Comparison of ENCODE assay signal across 24 cellular contexts in the genomic region with DNA sequence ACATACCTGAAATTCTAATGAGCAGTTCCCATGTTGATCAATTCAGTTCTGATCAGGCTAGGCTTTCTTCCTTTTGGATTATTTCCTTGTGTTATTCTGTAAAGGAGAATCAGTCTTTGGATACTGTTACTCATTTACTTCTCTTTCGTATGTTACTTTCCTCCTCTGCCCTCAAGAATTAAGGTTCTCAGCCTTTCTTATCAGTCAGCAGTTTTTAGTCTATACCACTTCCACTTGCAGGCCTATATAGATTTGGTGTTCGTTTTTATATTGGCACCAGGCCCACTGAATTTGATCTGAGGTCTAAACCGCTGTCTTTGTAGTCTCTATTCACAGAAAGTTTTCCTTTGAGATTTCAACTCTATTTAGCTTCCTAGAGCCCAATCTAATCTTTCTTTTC.
DNase-seq lines count a peak whose midpoint lies in the region; ATAC-seq, FAIRE-seq and TF ChIP-seq lines count a peak whose summit lies in the region.
"Had no signal": no experiment of that assay in that cellular context is flagged by ENCODE, and none has a peak within 500 bp of the region (broad histone marks: within the 10 kb centered on the region; RNA-seq: fewer than 3 reads in every experiment).

No MANE protein-coding gene starts in this region.

- no peak for FAIRE-seq in astrocyte (lab: Jason Lieb, UNC)
- FAIRE-seq: H54 had no signal

- peaks cover 5% of the 10 kb centered on the region for H3K36me3 Mint-ChIP-seq in activated CD8-positive, alpha-beta T cell treated with anti-CD3 and anti-CD28 coated beads for 36 hours (ENCODE audit: low read depth)
- peaks cover 11% of the 10 kb centered on the region for H3K36me3 Mint-ChIP-seq in activated CD8-positive, alpha-beta T cell treated with anti-CD3 and anti-CD28 coated beads, Interleukin-2, amount 10 ng/mL, durations not matched to agents 7 days and 5 days (ENCODE audit: low read depth)
- H3K36me3 Mint-ChIP-seq in astrocyte (ENCODE audit: low read depth, unreplicated experiment), result peaks cover 4% of the 10 kb centered on the region
- no peaks in the 10 kb centered on the region for H3K36me3 Mint-ChIP-seq in natural killer cell treated with Interleukin-12 subunit alpha and Interleukin-12 subunit beta and Interleukin-15 and Interleukin-18, amount 100 ng/mL, for 72 hours
- H3K36me3 Mint-ChIP-seq in HFFc6 (ENCODE audit: low read depth), result peaks cover 17% of the 10 kb centered on the region; the same call in 1 of the 2 replicates

- H3K27ac ChIP-seq in astrocyte (ENCODE audit: low read depth, low read length), result no peak overlapping the region

- H3K4me3 Mint-ChIP-seq in activated CD8-positive, alpha-beta T cell treated with anti-CD3 and anti-CD28 coated beads for 36 hours, result no peak overlapping the region
- H3K4me3 Mint-ChIP-seq in activated CD8-positive, alpha-beta T cell treated with anti-CD3 and anti-CD28 coated beads, Interleukin-2, amount 10 ng/mL, durations not matched to agents 7 days and 5 days, result no peak overlapping the region
- H3K4me3 Mint-ChIP-seq in astrocyte (ENCODE audit: unreplicated experiment) (no peak overlapping the region), HFFc6 (no peak overlapping the region)
- no peak overlapping the region for H3K4me3 Mint-ChIP-seq in natural killer cell treated with Interleukin-12 subunit alpha and Interleukin-12 subunit beta and Interleukin-15 and Interleukin-18, amount 100 ng/mL, for 72 hours
- H3K4me3 Mint-ChIP-seq: type B pancreatic cell had no signal

- DNase-seq in activated CD8-positive, alpha-beta T cell treated with anti-CD3 and anti-CD28 coated beads for 36 hours, result no peak
- no peak for DNase-seq in activated CD8-positive, alpha-beta T cell treated with anti-CD3 and anti-CD28 coated beads, Interleukin-2, amount 10 ng/mL, durations not matched to agents 7 days and 5 days
- DNase-seq in Jurkat, Clone E6-1 (ENCODE audit: low read depth, low spot score), result peak; percentile 35
- DNase-seq in astrocyte (ENCODE audit: low read depth), result no peak
- DNase-seq in natural killer cell treated with Interleukin-12 subunit alpha and Interleukin-12 subunit beta and Interleukin-15 and Interleukin-18, amount 100 ng/mL, for 72 hours (ENCODE audit: low spot score), result no peak
- no peak for DNase-seq in GM10248 (ENCODE audit: extremely low spot score)
- no peak for DNase-seq in HFFc6
- DNase-seq: 8988T; activated CD4-positive, alpha-beta T cell treated with anti-CD3 and anti-CD28 coated beads for 48 hours; activated effector memory CD4-positive, alpha-beta T cell treated with Interleukin-2 at 50 U/mL for 16 hours; amniotic stem cell; BE2C; cortex of kidney; DMS153; Karpas-422; MV-4-11; NCI-H187; NCI-H69; posterior cingulate gyrus; stimulated activated CD8-positive, alpha-beta memory T cell treated with anti-CD3 and anti-CD28 coated beads, Interleukin-4, amount 100 ng/mL, for 48 hours had no signal

- H3K4me2 ChIP-seq in astrocyte (ENCODE audit: low read length), result no peak overlapping the region

- no peak overlapping the region for H3K4me3 ChIP-seq in Jurkat, Clone E6-1 (ENCODE audit: low read length)
- H3K4me3 ChIP-seq in astrocyte (ENCODE audit: insufficient read depth, low read depth, low read length), result no peak overlapping the region

- H3K4me1 Mint-ChIP-seq in activated CD8-positive, alpha-beta T cell treated with anti-CD3 and anti-CD28 coated beads for 36 hours (ENCODE audit: low read depth), result peaks cover 31% of the 10 kb centered on the region
- no peaks in the 10 kb centered on the region for H3K4me1 Mint-ChIP-seq in activated CD8-positive, alpha-beta T cell treated with anti-CD3 and anti-CD28 coated beads, Interleukin-2, amount 10 ng/mL, durations not matched to agents 7 days and 5 days (ENCODE audit: low read depth)
- H3K4me1 Mint-ChIP-seq in astrocyte (ENCODE audit: low read depth, unreplicated experiment), result peaks cover 16% of the 10 kb centered on the region
- H3K4me1 Mint-ChIP-seq in natural killer cell treated with Interleukin-12 subunit alpha and Interleukin-12 subunit beta and Interleukin-15 and Interleukin-18, amount 100 ng/mL, for 72 hours (ENCODE audit: low read depth in 2 of 2), result peaks cover 25 to 39% of the 10 kb centered on the region in 2 donors
- peaks cover 39% of the 10 kb centered on the region for H3K4me1 Mint-ChIP-seq in HFFc6 (ENCODE audit: low read depth)

- H3K4me1 ChIP-seq in astrocyte (ENCODE audit: insufficient read depth, low read length), result peaks cover 7% of the 10 kb centered on the region
- H3K4me1 ChIP-seq: BE2C had no signal

- ATAC-seq in activated CD8-positive, alpha-beta T cell treated with anti-CD3 and anti-CD28 coated beads for 36 hours, result no peak
- no peak for ATAC-seq in activated CD8-positive, alpha-beta T cell treated with anti-CD3 and anti-CD28 coated beads, Interleukin-2, amount 10 ng/mL, durations not matched to agents 7 days and 5 days
- ATAC-seq in natural killer cell treated with Interleukin-12 subunit alpha and Interleukin-12 subunit beta and Interleukin-15 and Interleukin-18, amount 100 ng/mL, for 72 hours, result no peak
- no peak for ATAC-seq in GM21717 (IDR thresholded peaks at IDR 0.05; ENCODE audit: unreplicated experiment)
- ATAC-seq: left lobe of liver had no signal

- H3K36me3 ChIP-seq in astrocyte (ENCODE audit: insufficient read depth, low read length), result peaks cover 2% of the 10 kb centered on the region
- H3K36me3 ChIP-seq: BE2C had no signal

- H3K9me3 Mint-ChIP-seq in activated CD8-positive, alpha-beta T cell treated with anti-CD3 and anti-CD28 coated beads for 36 hours, result no peaks in the 10 kb centered on the region
- H3K9me3 Mint-ChIP-seq in activated CD8-positive, alpha-beta T cell treated with anti-CD3 and anti-CD28 coated beads, Interleukin-2, amount 10 ng/mL, durations not matched to agents 7 days and 5 days (ENCODE audit: insufficient read depth), result no peaks in the 10 kb centered on the region
- H3K9me3 Mint-ChIP-seq in astrocyte (ENCODE audit: unreplicated experiment), result no peaks in the 10 kb centered on the region
- no peaks in the 10 kb centered on the region for H3K9me3 Mint-ChIP-seq in natural killer cell treated with Interleukin-12 subunit alpha and Interleukin-12 subunit beta and Interleukin-15 and Interleukin-18, amount 100 ng/mL, for 72 hours
- no peaks in the 10 kb centered on the region for H3K9me3 Mint-ChIP-seq in HFFc6

- intact Hi-C loops in activated CD8-positive, alpha-beta T cell treated with anti-CD3 and anti-CD28 coated beads for 36 hours (cut with micrococcal nuclease), result no loop called here

- no peaks in the 10 kb centered on the region for H3K9me3 ChIP-seq in astrocyte (ENCODE audit: insufficient read depth, low read depth, low read length)
- H3K9me3 ChIP-seq: BE2C had no signal

- H3K27ac Mint-ChIP-seq in activated CD8-positive, alpha-beta T cell treated with anti-CD3 and anti-CD28 coated beads for 36 hours, result peak overlapping the region; percentile 37
- no peak overlapping the region for H3K27ac Mint-ChIP-seq in activated CD8-positive, alpha-beta T cell treated with anti-CD3 and anti-CD28 coated beads, Interleukin-2, amount 10 ng/mL, durations not matched to agents 7 days and 5 days
- peak overlapping the region; percentile 55 for H3K27ac Mint-ChIP-seq in astrocyte (ENCODE audit: unreplicated experiment)
- peak overlapping the region; percentile 11 to 42 for H3K27ac Mint-ChIP-seq in natural killer cell treated with Interleukin-12 subunit alpha and Interleukin-12 subunit beta and Interleukin-15 and Interleukin-18, amount 100 ng/mL, for 72 hours
- H3K27ac Mint-ChIP-seq in HFFc6, result no peak overlapping the region; the same call in 1 of the 2 replicates
- H3K27ac Mint-ChIP-seq: type B pancreatic cell had no signal

- no peak overlapping the region for H3K9ac ChIP-seq in astrocyte (ENCODE audit: low read length)

- TF ChIP-seq CTCF in activated CD8-positive, alpha-beta T cell treated with anti-CD3 and anti-CD28 coated beads for 36 hours (IDR thresholded peaks at IDR 0.05), result no peak
- TF ChIP-seq CTCF in astrocyte (IDR thresholded peaks at IDR 0.05; ENCODE audit: insufficient read depth, low read depth, low read length) (no peak), GM10248 (IDR thresholded peaks at IDR 0.05; ENCODE audit: control extremely low read depth, extremely low read depth, low read depth, missing control alignments) (no peak), HFFc6 (IDR thresholded peaks at IDR 0.05) (no peak)

- H2AFZ ChIP-seq in astrocyte (ENCODE audit: low read depth, low read length), result no peak overlapping the region

- no peaks in the 10 kb centered on the region for H3K27me3 Mint-ChIP-seq in activated CD8-positive, alpha-beta T cell treated with anti-CD3 and anti-CD28 coated beads for 36 hours
- H3K27me3 Mint-ChIP-seq in activated CD8-positive, alpha-beta T cell treated with anti-CD3 and anti-CD28 coated beads, Interleukin-2, amount 10 ng/mL, durations not matched to agents 7 days and 5 days (ENCODE audit: low read depth), result no peaks in the 10 kb centered on the region
- H3K27me3 Mint-ChIP-seq in astrocyte (ENCODE audit: low read depth, unreplicated experiment) (no peaks in the 10 kb centered on the region), HFFc6 (ENCODE audit: insufficient read depth) (no peaks in the 10 kb centered on the region; the same call in 1 of the 2 replicates)
- no peaks in the 10 kb centered on the region for H3K27me3 Mint-ChIP-seq in natural killer cell treated with Interleukin-12 subunit alpha and Interleukin-12 subunit beta and Interleukin-15 and Interleukin-18, amount 100 ng/mL, for 72 hours
- H3K27me3 Mint-ChIP-seq: type B pancreatic cell had no signal

- no peaks in the 10 kb centered on the region for H3K27me3 ChIP-seq in astrocyte (ENCODE audit: insufficient read depth, low read length)
- H3K27me3 ChIP-seq: BE2C had no signal

- POLR2A ChIA-PET in activated CD8-positive, alpha-beta T cell treated with anti-CD3 and anti-CD28 coated beads for 36 hours (lab: Charles Lee), result no interaction called here
- POLR2A ChIA-PET in activated CD8-positive, alpha-beta T cell treated with anti-CD3 and anti-CD28 coated beads, Interleukin-2, amount 10 ng/mL, durations not matched to agents 7 days and 5 days (lab: Charles Lee), result no interaction called here
- POLR2A ChIA-PET in GM10248 (lab: Yijun Ruan, JAX), result no interaction called here

- CTCF ChIA-PET in activated CD8-positive, alpha-beta T cell treated with anti-CD3 and anti-CD28 coated beads for 36 hours (lab: Charles Lee), result no interaction called here
- CTCF ChIA-PET in activated CD8-positive, alpha-beta T cell treated with anti-CD3 and anti-CD28 coated beads, Interleukin-2, amount 10 ng/mL, durations not matched to agents 7 days and 5 days (lab: Charles Lee), result no interaction called here
- CTCF ChIA-PET in GM10248 (lab: Yijun Ruan, JAX), result interaction anchor here (0.8 kb wide), 1 partner anchor 52 kb away, joined by 3 read pairs; no protein-coding TSS in a partner anchor

- peaks cover 63% of the 10 kb centered on the region for H4K20me1 ChIP-seq in astrocyte (ENCODE audit: insufficient read depth, low read length)

- H3K79me2 ChIP-seq in astrocyte (ENCODE audit: insufficient read depth, low read length), result peaks cover 98% of the 10 kb centered on the region

Comparison
In these comparisons a context has a peak if more than half of its experiments do, and no peak if none do; other contexts are left out.
1. H3K27ac Mint-ChIP-seq: peak in activated CD8-positive, alpha-beta T cell treated with anti-CD3 and anti-CD28 coated beads for 36 hours (single experiment), astrocyte (single experiment) and natural killer cell treated with Interleukin-12 subunit alpha and Interleukin-12 subunit beta and Interleukin-15 and Interleukin-18, amount 100 ng/mL, for 72 hours (2 of 2); none in activated CD8-positive, alpha-beta T cell treated with anti-CD3 and anti-CD28 coated beads, Interleukin-2, amount 10 ng/mL, durations not matched to agents 7 days and 5 days (single experiment) and HFFc6 (single experiment).